ENCODE assay signal across 25 cellular contexts in the genomic region with DNA sequence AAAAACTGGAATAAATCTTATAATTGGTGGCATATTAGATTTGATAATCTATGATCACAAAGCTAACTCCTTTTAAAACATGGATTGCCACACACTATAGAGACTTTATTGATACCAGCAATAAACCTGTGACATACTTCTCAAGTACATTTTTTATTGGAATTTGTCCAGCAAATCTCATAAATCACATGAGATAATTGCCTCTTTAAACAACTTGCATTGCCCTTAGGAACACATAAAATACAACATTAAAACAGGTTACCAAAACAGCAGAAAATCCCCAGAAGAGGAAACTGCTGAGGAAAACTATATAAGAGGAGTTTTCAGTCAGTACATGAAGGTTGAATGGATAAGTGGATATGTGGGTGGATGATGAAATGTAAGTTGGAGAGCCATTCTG.
"Had no signal": no experiment of that assay in that cellular context is flagged by ENCODE, and none has a peak within 500 bp of the region (broad histone marks: within the 10 kb centered on the region; RNA-seq: fewer than 3 reads in every experiment).

No MANE protein-coding gene starts in this region.

- H3K4me3 Mint-ChIP-seq: activated CD4-positive, alpha-beta memory T cell treated with anti-CD3 and anti-CD28 coated beads, Interleukin-2, amount 10 ng/mL, durations not matched to agents 7 days and 5 days; activated CD4-positive, alpha-beta T cell treated with anti-CD3 and anti-CD28 coated beads, Interleukin-2, amount 10 ng/mL, durations not matched to agents 24 days and 14 days; activated T-cell treated with anti-CD3 and anti-CD28 coated beads, Interleukin-2, amount 50 U/mL, for 4 hours; activated T-helper 17 cell treated with anti-CD3 and anti-CD28 coated beads, Interleukin-2, amount 50 U/mL, for 72 hours; dendritic cell treated with granulocyte-macrophage colony-stimulating factor and Interleukin-4, amounts not matched to agents 40 ng/mL and 50 ng/mL, for 4 days; immature natural killer cell; naive thymus-derived CD8-positive, alpha-beta T cell had no signal

- H3K9me3 ChIP-seq: breast epithelium, esophagus muscularis mucosa, right atrium auricular region, spleen, suprapubic skin, tibial artery had no signal

- H3K4me1 ChIP-seq: breast epithelium, foreskin keratinocyte, heart left ventricle, right atrium auricular region, spleen, suprapubic skin had no signal

- H3K36me3 ChIP-seq: breast epithelium, esophagus muscularis mucosa, right atrium auricular region, spleen, suprapubic skin, tibial artery had no signal

- H3K9me3 Mint-ChIP-seq: activated CD4-positive, alpha-beta memory T cell treated with anti-CD3 and anti-CD28 coated beads, Interleukin-2, amount 10 ng/mL, durations not matched to agents 7 days and 5 days; activated CD4-positive, alpha-beta T cell treated with anti-CD3 and anti-CD28 coated beads, Interleukin-2, amount 10 ng/mL, durations not matched to agents 24 days and 14 days; activated T-cell treated with anti-CD3 and anti-CD28 coated beads, Interleukin-2, amount 50 U/mL, for 4 hours had no signal

- H3K27ac ChIP-seq: breast epithelium, esophagus muscularis mucosa, foreskin keratinocyte, heart left ventricle, right atrium auricular region, spleen, suprapubic skin had no signal

- H3K27ac Mint-ChIP-seq: activated CD4-positive, alpha-beta memory T cell treated with anti-CD3 and anti-CD28 coated beads, Interleukin-2, amount 10 ng/mL, durations not matched to agents 7 days and 5 days; activated CD4-positive, alpha-beta T cell treated with anti-CD3 and anti-CD28 coated beads, Interleukin-2, amount 10 ng/mL, durations not matched to agents 24 days and 14 days; activated T-helper 17 cell treated with anti-CD3 and anti-CD28 coated beads, Interleukin-2, amount 50 U/mL, for 72 hours; dendritic cell treated with granulocyte-macrophage colony-stimulating factor and Interleukin-4, amounts not matched to agents 40 ng/mL and 50 ng/mL, for 4 days; immature natural killer cell; naive thymus-derived CD8-positive, alpha-beta T cell had no signal

- DNase-seq: activated CD4-positive, alpha-beta memory T cell treated with anti-CD3 and anti-CD28 coated beads, Interleukin-2, amount 10 ng/mL, durations not matched to agents 7 days and 5 days; activated CD4-positive, alpha-beta T cell treated with anti-CD3 and anti-CD28 coated beads, Interleukin-2, amount 10 ng/mL, durations not matched to agents 24 days and 14 days; activated CD4-positive, CD25-positive, alpha-beta regulatory T cell treated with anti-CD3 and anti-CD28 coated beads, Interleukin-2, amount 50 U/mL, for 72 hours; activated CD8-positive, alpha-beta memory T cell treated with anti-CD3 and anti-CD28 coated beads, Interleukin-2, amount 50 U/mL, for 48 hours; activated gamma-delta T cell treated with Interleukin-2 at 50 U/mL for 16 hours; activated naive CD4-positive, alpha-beta T cell treated with anti-CD3 and anti-CD28 coated beads, Interleukin-2, amount 50 U/mL, for 16 hours; activated T-cell treated with anti-CD3 and anti-CD28 coated beads, Interleukin-2, amount 50 U/mL, for 4 hours; amniotic stem cell; central memory CD4-positive, alpha-beta T cell; foreskin keratinocyte; heart left ventricle; immature natural killer cell; kidney; midbrain; naive thymus-derived CD8-positive, alpha-beta T cell; spleen; stimulated activated naive CD4-positive, alpha-beta T cell; T-helper 2 cell; tibial artery had no signal

- H3K36me3 Mint-ChIP-seq: immature natural killer cell; naive thymus-derived CD8-positive, alpha-beta T cell had no signal

- H3K27me3 Mint-ChIP-seq: activated CD4-positive, alpha-beta memory T cell treated with anti-CD3 and anti-CD28 coated beads, Interleukin-2, amount 10 ng/mL, durations not matched to agents 7 days and 5 days; activated CD4-positive, alpha-beta T cell treated with anti-CD3 and anti-CD28 coated beads, Interleukin-2, amount 10 ng/mL, durations not matched to agents 24 days and 14 days; dendritic cell treated with granulocyte-macrophage colony-stimulating factor and Interleukin-4, amounts not matched to agents 40 ng/mL and 50 ng/mL, for 4 days had no signal

- H3K4me1 Mint-ChIP-seq: activated CD4-positive, alpha-beta memory T cell treated with anti-CD3 and anti-CD28 coated beads, Interleukin-2, amount 10 ng/mL, durations not matched to agents 7 days and 5 days; activated CD4-positive, alpha-beta T cell treated with anti-CD3 and anti-CD28 coated beads, Interleukin-2, amount 10 ng/mL, durations not matched to agents 24 days and 14 days; activated T-helper 17 cell treated with anti-CD3 and anti-CD28 coated beads, Interleukin-2, amount 50 U/mL, for 72 hours; immature natural killer cell; naive thymus-derived CD8-positive, alpha-beta T cell had no signal

- H3K4me3 ChIP-seq: breast epithelium, esophagus muscularis mucosa, heart left ventricle, right atrium auricular region, spleen, suprapubic skin, tibial artery had no signal

- H3K27me3 ChIP-seq: breast epithelium, esophagus muscularis mucosa, heart left ventricle, right atrium auricular region, spleen, suprapubic skin, tibial artery had no signal
